ENCODE assay signal across 13 cellular contexts in genomic region chr4:106583567-106583966, GRCh38.
A peak's percentile ranks its signal among the peaks of the same experiment; 100 is the strongest.
DNase-seq lines count a peak whose midpoint lies in the region; ATAC-seq, FAIRE-seq and TF ChIP-seq lines count a peak whose summit lies in the region.
"Had no signal": no experiment of that assay in that cellular context is flagged by ENCODE, and none has a peak within 500 bp of the region (broad histone marks: within the 10 kb centered on the region; RNA-seq: fewer than 3 reads in every experiment).

No MANE protein-coding gene starts in this region.

- H3K27ac Mint-ChIP-seq in astrocyte (ENCODE audit: unreplicated experiment) (peak overlapping the region; percentile 63), mesothelial cell of epicardium (no peak overlapping the region)

- POLR2A ChIA-PET in AG04449 (lab: Yijun Ruan, JAX): no interaction called here

- intact Hi-C loops in aorta (cut with DNase I): loop anchor here in 1 of 2 donors (5.0 kb wide), 1 partner anchor 216 kb away; the partner anchor contains the start of gene GIMD1

- H3K36me3 Mint-ChIP-seq in astrocyte (ENCODE audit: low read depth, unreplicated experiment) (no peaks in the 10 kb centered on the region), mesothelial cell of epicardium (no peaks in the 10 kb centered on the region)

- H3K4me1 ChIP-seq in HUES64 (ENCODE audit: insufficient read depth, low read length) (peaks cover 10% of the 10 kb centered on the region), astrocyte (ENCODE audit: insufficient read depth, low read length) (peaks cover 30% of the 10 kb centered on the region), aorta (ENCODE audit: control insufficient read depth in 1 of 2, insufficient read depth in 2 of 2, low read length in 2 of 2) (no peaks in the 10 kb centered on the region)

- no peak overlapping the region for H3K4me3 ChIP-seq in AG04449 (ENCODE audit: low read depth, low read length)
- H3K4me3 ChIP-seq in HUES64 (ENCODE audit: low read length): no peak overlapping the region
- no peak overlapping the region for H3K4me3 ChIP-seq in astrocyte (ENCODE audit: insufficient read depth, low read depth, low read length)
- no peak overlapping the region for H3K4me3 ChIP-seq in kidney epithelial cell (ENCODE audit: low read depth, low read length)
- H3K4me3 ChIP-seq in aorta (ENCODE audit: low read length in 2 of 2): no peak overlapping the region
- H3K4me3 ChIP-seq: thoracic aorta had no signal

- peak; percentile 92 for DNase-seq in AG04449 (ENCODE audit: low read depth, low spot score)
- DNase-seq in astrocyte (ENCODE audit: low read depth): peak; percentile 98
- peak; percentile 69 for DNase-seq in kidney epithelial cell (ENCODE audit: low read depth)
- DNase-seq in mesothelial cell of epicardium (ENCODE audit: low spot score in 2 of 2, unreplicated experiment in 2 of 2): no peak
- no peak for DNase-seq in activated CD8-positive, alpha-beta memory T cell treated with anti-CD3 and anti-CD28 coated beads, Interleukin-2, amount 50 U/mL, for 4 hours
- DNase-seq in aorta: no peak
- DNase-seq: activated CD8-positive, alpha-beta memory T cell treated with anti-CD3 and anti-CD28 coated beads for 24 hours; KBM-7; RPMI8226 had no signal

- TF ChIP-seq CTCF in AG04449 (IDR thresholded peaks at IDR 0.05; ENCODE audit: insufficient read depth, low read length, missing control alignments) (no peak), astrocyte (IDR thresholded peaks at IDR 0.05; ENCODE audit: insufficient read depth, low read depth, low read length) (no peak), kidney epithelial cell (IDR thresholded peaks at IDR 0.05; ENCODE audit: insufficient read depth, low read length, poor library complexity, severe bottlenecking) (no peak), mesothelial cell of epicardium (IDR thresholded peaks at IDR 0.05; ENCODE audit: unreplicated experiment) (no peak)

- H3K27me3 ChIP-seq in HUES64 (ENCODE audit: insufficient read depth, low read length): no peaks in the 10 kb centered on the region
- no peaks in the 10 kb centered on the region for H3K27me3 ChIP-seq in astrocyte (ENCODE audit: insufficient read depth, low read length)
- H3K27me3 ChIP-seq in kidney epithelial cell (ENCODE audit: control insufficient read depth, insufficient read depth, low read length): no peaks in the 10 kb centered on the region
- H3K27me3 ChIP-seq in aorta (ENCODE audit: control insufficient read depth in 1 of 2, insufficient read depth in 2 of 2, low read length in 1 of 2): no peaks in the 10 kb centered on the region

- H4K20me1 ChIP-seq in astrocyte (ENCODE audit: insufficient read depth, low read length): no peaks in the 10 kb centered on the region

- WGBS in HUES64: 100% methylated on average over 1 of the region's 2 CpGs
- WGBS in aorta, 2 donors: 28 to 29% methylated on average over 2 of the region's 2 CpGs

- H3K79me2 ChIP-seq in astrocyte (ENCODE audit: insufficient read depth, low read length): no peaks in the 10 kb centered on the region

- H3K27ac ChIP-seq in HUES64 (ENCODE audit: low read depth, low read length) (peak overlapping the region; percentile 28; the same call in 1 of the 2 replicates), astrocyte (ENCODE audit: low read depth, low read length) (peak overlapping the region; percentile 95), aorta (ENCODE audit: low read depth in 1 of 2, low read length in 2 of 2) (peak overlapping the region in 1 of 2 donors; percentile 5)
- H3K27ac ChIP-seq: thoracic aorta had no signal

- peaks cover 25% of the 10 kb centered on the region for H3K4me1 Mint-ChIP-seq in astrocyte (ENCODE audit: low read depth, unreplicated experiment)
- H3K4me1 Mint-ChIP-seq in mesothelial cell of epicardium: peaks cover 16% of the 10 kb centered on the region

- H3K4me2 ChIP-seq in astrocyte (ENCODE audit: low read length): peak overlapping the region; percentile 57

- H3K9me3 ChIP-seq in HUES64 (ENCODE audit: insufficient read depth, low read depth, low read length): no peaks in the 10 kb centered on the region
- H3K9me3 ChIP-seq in astrocyte (ENCODE audit: insufficient read depth, low read depth, low read length): no peaks in the 10 kb centered on the region
- H3K9me3 ChIP-seq in aorta (ENCODE audit: control insufficient read depth, low read length): no peaks in the 10 kb centered on the region
- H3K9me3 ChIP-seq: thoracic aorta had no signal

- ATAC-seq in HG03139 (IDR thresholded peaks at IDR 0.05; ENCODE audit: unreplicated experiment): no peak
- no peak for ATAC-seq in aorta (ENCODE audit: low FRiP score)

- H3K27me3 Mint-ChIP-seq in astrocyte (ENCODE audit: low read depth, unreplicated experiment) (no peaks in the 10 kb centered on the region), mesothelial cell of epicardium (ENCODE audit: low read depth) (no peaks in the 10 kb centered on the region)

- CTCF ChIA-PET in AG04449 (lab: Yijun Ruan, JAX): interaction anchor here (1.3 kb wide), 1 partner anchor 14 kb away, joined by 4 read pairs; no protein-coding TSS in a partner anchor

- H3K4me3 Mint-ChIP-seq in astrocyte (ENCODE audit: unreplicated experiment) (no peak overlapping the region), mesothelial cell of epicardium (no peak overlapping the region)

- FAIRE-seq in astrocyte (lab: Jason Lieb, UNC): peak; percentile 88
- FAIRE-seq: GM18507 had no signal

- H3K9me3 Mint-ChIP-seq in astrocyte (ENCODE audit: unreplicated experiment): no peaks in the 10 kb centered on the region
- H3K9me3 Mint-ChIP-seq in mesothelial cell of epicardium: no peaks in the 10 kb centered on the region

- H2AFZ ChIP-seq in astrocyte (ENCODE audit: low read depth, low read length): no peak overlapping the region

- H3K36me3 ChIP-seq in HUES64 (ENCODE audit: insufficient read depth, low read length): no peaks in the 10 kb centered on the region
- no peaks in the 10 kb centered on the region for H3K36me3 ChIP-seq in astrocyte (ENCODE audit: insufficient read depth, low read length)
- H3K36me3 ChIP-seq in kidney epithelial cell (ENCODE audit: control insufficient read depth, insufficient read depth, low read length): no peaks in the 10 kb centered on the region
- H3K36me3 ChIP-seq in aorta (ENCODE audit: control insufficient read depth in 1 of 2, insufficient read depth in 2 of 2, low read length in 1 of 2): no peaks in the 10 kb centered on the region
- H3K36me3 ChIP-seq: thoracic aorta had no signal

- H3K9ac ChIP-seq in HUES64 (ENCODE audit: low read depth, low read length) (no peak overlapping the region), astrocyte (ENCODE audit: low read length) (peak overlapping the region; percentile 18)

Comparison
In these comparisons a context has a peak if more than half of its experiments do, and no peak if none do; other contexts are left out.
1. DNase-seq: peak in AG04449 (single experiment), astrocyte (single experiment) and kidney epithelial cell (single experiment); none in mesothelial cell of epicardium (0 of 2), activated CD8-positive, alpha-beta memory T cell treated with anti-CD3 and anti-CD28 coated beads, Interleukin-2, amount 50 U/mL, for 4 hours (single experiment) and aorta (0 of 2).